18 cellular contexts compared by ENCODE assay signal in the genomic region with DNA sequence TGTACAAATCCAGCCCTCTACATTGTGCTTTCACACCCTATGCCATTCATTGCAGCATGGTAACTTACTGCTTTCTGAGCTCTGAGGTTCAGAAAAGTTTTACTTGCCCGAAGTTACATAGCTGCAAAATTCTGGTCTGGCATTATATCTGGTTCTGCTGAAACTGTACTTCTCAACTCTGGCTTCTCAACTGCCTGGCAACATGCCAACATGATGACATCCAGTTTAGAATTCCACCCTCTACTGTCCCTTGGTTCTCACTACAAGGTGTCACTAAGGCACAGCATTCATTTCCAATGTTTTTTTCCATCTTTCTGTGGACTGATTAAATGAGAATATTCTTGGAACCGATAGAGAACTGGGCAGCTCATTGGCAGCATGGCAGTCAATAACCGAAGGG.
"Had no signal": no experiment of that assay in that cellular context is flagged by ENCODE, and none has a peak within 500 bp of the region (broad histone marks: within the 10 kb centered on the region; RNA-seq: fewer than 3 reads in every experiment).

No MANE protein-coding gene starts in this region.

- H3K36me3 ChIP-seq: esophagus squamous epithelium, gastroesophageal sphincter, sigmoid colon, stomach, thoracic aorta, transverse colon had no signal

- DNase-seq: effector memory CD4-positive, alpha-beta T cell; esophagus squamous epithelium; glutamatergic neuron; islet precursor cell; natural killer cell; posterior cingulate gyrus; sigmoid colon; stimulated activated CD4-positive, alpha-beta T cell treated with anti-CD3 and anti-CD28 coated beads, Interleukin-2, amount 100 ng/mL, for 24 hours; stimulated activated naive CD4-positive, alpha-beta T cell; stomach; substantia nigra; transverse colon had no signal

- FAIRE-seq: endometrium had no signal

- H3K27me3 ChIP-seq: esophagus squamous epithelium, gastroesophageal sphincter, sigmoid colon, stomach, transverse colon had no signal

- H3K4me3 ChIP-seq: esophagus squamous epithelium, gastroesophageal sphincter, sigmoid colon, skin epidermis, stomach, thoracic aorta, transverse colon had no signal

- H3K27ac ChIP-seq: epithelial cell of prostate, esophagus squamous epithelium, gastroesophageal sphincter, sigmoid colon, skin epidermis, stomach, thoracic aorta, transverse colon had no signal

- H3K4me1 ChIP-seq: esophagus squamous epithelium, gastroesophageal sphincter, sigmoid colon, stomach, transverse colon had no signal

- H3K9me3 ChIP-seq: esophagus squamous epithelium, gastroesophageal sphincter, sigmoid colon, stomach, thoracic aorta, transverse colon had no signal

- ATAC-seq: gastroesophageal sphincter, left lobe of liver, natural killer cell had no signal
